ENCODE assay signal across 34 cellular contexts in the genomic region with DNA sequence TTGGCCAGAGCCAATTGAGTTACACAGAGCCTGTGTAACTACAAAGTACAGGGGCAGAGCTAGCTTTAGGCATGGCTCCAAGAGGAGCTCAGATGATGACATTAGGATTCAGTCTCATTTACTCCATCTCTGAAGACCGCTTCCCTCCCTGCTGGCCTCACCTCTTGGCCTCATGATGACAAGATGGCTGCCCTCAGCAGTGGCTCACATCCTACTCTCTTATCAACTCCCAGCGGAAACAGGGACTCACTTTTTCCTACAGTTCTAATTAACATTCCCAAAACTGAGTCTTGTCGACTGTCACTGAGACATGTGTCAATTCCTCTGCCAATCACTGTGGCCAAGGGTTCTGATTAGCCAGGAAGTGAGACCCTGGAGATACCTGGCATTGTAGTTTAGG.
"Had no signal": no experiment of that assay in that cellular context is flagged by ENCODE, and none has a peak within 500 bp of the region (broad histone marks: within the 10 kb centered on the region; RNA-seq: fewer than 3 reads in every experiment).

No MANE protein-coding gene starts in this region.

- ATAC-seq: activated CD8-positive, alpha-beta memory T cell treated with anti-CD3 and anti-CD28 coated beads, Interleukin-2, amount 10 ng/mL, durations not matched to agents 7 days and 5 days; activated T-cell treated with anti-CD3 and anti-CD28 coated beads, Interleukin-2, amount 50 U/mL, for 72 hours; activated T-helper 17 cell treated with anti-CD3 and anti-CD28 coated beads, Interleukin-2, amount 50 U/mL, for 72 hours; body of pancreas; PC-3 had no signal

- H3K36me3 ChIP-seq: ascending aorta, breast epithelium, Peyer's patch had no signal

- H3K4me2 ChIP-seq: SK-N-SH had no signal

- H3K27me3 ChIP-seq: ascending aorta, body of pancreas, breast epithelium, Peyer's patch, SJSA1 had no signal

- H3K9me3 ChIP-seq: ascending aorta, body of pancreas, breast epithelium, Peyer's patch, SK-N-SH had no signal

- H3K4me1 ChIP-seq: breast epithelium had no signal

- H3K4me3 ChIP-seq: ascending aorta, body of pancreas, breast epithelium, Peyer's patch, SJSA1 had no signal

- H3K27ac ChIP-seq: ascending aorta, body of pancreas, Peyer's patch, SJSA1 had no signal

- H3K9ac ChIP-seq: SK-N-SH had no signal

- DNase-seq: activated B cell treated with CpG ODN at 0.5 μM for 24 hours; activated CD4-positive, alpha-beta memory T cell treated with anti-CD3 and anti-CD28 coated beads, Interleukin-2, amount 10 ng/mL, durations not matched to agents 7 days and 5 days; activated CD4-positive, alpha-beta T cell treated with anti-CD3 and anti-CD28 coated beads for 1 hour; activated CD4-positive, alpha-beta T cell treated with anti-CD3 and anti-CD28 coated beads for 48 hours; activated CD8-positive, alpha-beta memory T cell treated with anti-CD3 and anti-CD28 coated beads for 24 hours; activated CD8-positive, alpha-beta memory T cell treated with anti-CD3 and anti-CD28 coated beads, Interleukin-2, amount 10 ng/mL, durations not matched to agents 7 days and 5 days; activated effector memory CD4-positive, alpha-beta T cell treated with anti-CD3 and anti-CD28 coated beads, Interleukin-2, amount 50 U/mL, for 16 hours; activated naive CD4-positive, alpha-beta T cell; activated naive CD4-positive, alpha-beta T cell treated with anti-CD3 and anti-CD28 coated beads, Interleukin-2, amount 50 U/mL, for 16 hours; activated naive CD8-positive, alpha-beta T cell treated with anti-CD3 and anti-CD28 coated beads for 36 hours; activated T-cell treated with anti-CD3 and anti-CD28 coated beads, Interleukin-2, amount 50 U/mL, for 1 hour; activated T-cell treated with anti-CD3 and anti-CD28 coated beads, Interleukin-2, amount 50 U/mL, for 72 hours; amniotic stem cell; body of pancreas; caudate nucleus; NCI-H1105; NCI-H1417 treated with DMSO at 0.1 percent for 48 hours; NCI-H187 treated with DMSO at 0.1 percent for 48 hours; NCI-H2081; NCI-H226; NCI-H446 treated with DMSO at 0.1 percent for 48 hours; NCI-H524; NCI-H69; NCI-H82; NK-92 treated with Interleukin-12 subunit alpha and Interleukin-12 subunit beta, amount 100 ng/mL, for 24 hours; PC-3; Peyer's patch; RPMI8226; SHP77 treated with DMSO at 0.1 percent for 48 hours; SK-N-SH had no signal
